17 cellular contexts compared by ENCODE assay signal in genomic region chr6:8526619-8527018, GRCh38.
DNase-seq lines count a peak whose midpoint lies in the region; TF ChIP-seq lines count a peak whose summit lies in the region.
"Had no signal": no experiment of that assay in that cellular context is flagged by ENCODE, and none has a peak within 500 bp of the region (broad histone marks: within the 10 kb centered on the region; RNA-seq: fewer than 3 reads in every experiment).

No MANE protein-coding gene starts in this region.

- no peak overlapping the region for H3K27ac Mint-ChIP-seq in chondrocyte (ENCODE audit: unreplicated experiment)
- H3K27ac Mint-ChIP-seq: CD8-positive, alpha-beta memory T cell had no signal

- H3K36me3 Mint-ChIP-seq in chondrocyte (ENCODE audit: low read depth) = no peaks in the 10 kb centered on the region
- H3K36me3 Mint-ChIP-seq: CD8-positive, alpha-beta memory T cell had no signal

- H3K4me3 ChIP-seq in neuronal stem cell (ENCODE audit: low read length in 2 of 2) = no peak overlapping the region

- no peak overlapping the region for H3K4me3 Mint-ChIP-seq in chondrocyte (ENCODE audit: unreplicated experiment)
- H3K4me3 Mint-ChIP-seq: CD8-positive, alpha-beta memory T cell had no signal

- no peaks in the 10 kb centered on the region for H3K27me3 ChIP-seq in neuronal stem cell (ENCODE audit: control insufficient read depth in 3 of 3, insufficient read depth in 3 of 3, low read depth in 1 of 3, low read length in 3 of 3)

- H2BK12ac ChIP-seq in neuronal stem cell (ENCODE audit: low read length) = no peak overlapping the region

- no peak overlapping the region for H3K4me2 ChIP-seq in neuronal stem cell (ENCODE audit: insufficient read depth, low read length, poor library complexity, severe bottlenecking)

- no peak overlapping the region for H2BK5ac ChIP-seq in neuronal stem cell (ENCODE audit: low read length)

- no peaks in the 10 kb centered on the region for H3K79me1 ChIP-seq in neuronal stem cell (ENCODE audit: low read depth, low read length)

- H2AFZ ChIP-seq in neuronal stem cell (ENCODE audit: low read length) = peak overlapping the region; percentile 7

- H3K23ac ChIP-seq in neuronal stem cell (ENCODE audit: low read depth, low read length, poor library complexity) = no peak overlapping the region

- no peaks in the 10 kb centered on the region for H3K4me1 ChIP-seq in neuronal stem cell (ENCODE audit: control insufficient read depth in 2 of 2, insufficient read depth in 1 of 2, low read depth in 1 of 2, low read length in 2 of 2)

- H3K4me1 Mint-ChIP-seq in chondrocyte (ENCODE audit: low read depth) = peaks cover 6% of the 10 kb centered on the region
- H3K4me1 Mint-ChIP-seq: CD8-positive, alpha-beta memory T cell had no signal

- no peak overlapping the region for H2BK15ac ChIP-seq in neuronal stem cell (ENCODE audit: low read length)

- H4K91ac ChIP-seq in neuronal stem cell (ENCODE audit: low read depth, low read length, poor library complexity) = no peak overlapping the region

- no peak for TF ChIP-seq CTCF in chondrocyte (IDR thresholded peaks at IDR 0.05)

- H2AK5ac ChIP-seq in neuronal stem cell (ENCODE audit: low read depth, low read length) = no peak overlapping the region

- no peaks in the 10 kb centered on the region for H3K9me3 ChIP-seq in neuronal stem cell (replicated peaks in 1 of 2; ENCODE audit: control insufficient read depth in 2 of 2, insufficient read depth in 1 of 2, low read depth in 1 of 2, low read length in 2 of 2)

- no peak overlapping the region for H3K9ac ChIP-seq in neuronal stem cell (ENCODE audit: low read depth, low read length, poor library complexity)

- no peak overlapping the region for H3K14ac ChIP-seq in neuronal stem cell (ENCODE audit: low read length)

- no CpG with 5 or more reads among the region's 7 CpGs for whole genome bisulfite sequencing in neuronal stem cell (ENCODE audit: extremely low coverage in 2 of 2, insufficient read length in 2 of 2, insufficient replicate concordance in 1 of 2), 2 donors

- H3K9me3 Mint-ChIP-seq in chondrocyte (ENCODE audit: low read depth) = peaks cover 6% of the 10 kb centered on the region

- peak; percentile 56 for DNase-seq in Ammon's horn (ENCODE audit: low spot score)
- DNase-seq in NCI-H146 (lab: John Stamatoyannopoulos, UW) = peak; percentile 51
- DNase-seq in hippocampal formation (lab: John Stamatoyannopoulos, UW) = peak; percentile 2 to 12
- no peak for DNase-seq in neuronal stem cell (ENCODE audit: low spot score)
- DNase-seq in COLO668 (lab: John Stamatoyannopoulos, UW; ENCODE audit: unreplicated experiment) = no peak
- no peak for DNase-seq in chondrocyte (ENCODE audit: low spot score)
- DNase-seq in NCI-H1105 (lab: John Stamatoyannopoulos, UW) = no peak
- DNase-seq: AML-193; CD8-positive, alpha-beta memory T cell; EL; Karpas-422; NCI-H1417 treated with DMSO at 0.1 percent for 48 hours; NCI-H1930; NCI-H2227 treated with DMSO at 0.1 percent for 48 hours; NCI-H510A; NCI-H774 had no signal

- no peak overlapping the region for H3K27ac ChIP-seq in neuronal stem cell (replicated peaks; ENCODE audit: low read length)
- H3K27ac ChIP-seq: C4-2B had no signal

- no peaks in the 10 kb centered on the region for H3K36me3 ChIP-seq in neuronal stem cell (replicated peaks in 1 of 2; ENCODE audit: control insufficient read depth in 2 of 2, insufficient read depth in 2 of 2, low read length in 2 of 2)

- no peak overlapping the region for H2BK120ac ChIP-seq in neuronal stem cell (ENCODE audit: low read depth, low read length)

- no peak overlapping the region for H4K8ac ChIP-seq in neuronal stem cell (ENCODE audit: low read depth, low read length)

- H3K27me3 Mint-ChIP-seq in chondrocyte (ENCODE audit: low read depth) = peaks cover 3% of the 10 kb centered on the region
- H3K27me3 Mint-ChIP-seq: CD8-positive, alpha-beta memory T cell had no signal

- H3K4ac ChIP-seq in neuronal stem cell (ENCODE audit: low read length) = no peak overlapping the region

- H3K18ac ChIP-seq in neuronal stem cell (ENCODE audit: low read length) = no peak overlapping the region

Comparison
In these comparisons a context has a peak if more than half of its experiments do, and no peak if none do; other contexts are left out.
1. DNase-seq: peak in Ammon's horn (single experiment), NCI-H146 (single experiment) and hippocampal formation (2 of 2); none in neuronal stem cell (single experiment), COLO668 (single experiment), chondrocyte (single experiment) and NCI-H1105 (single experiment).